22 cellular contexts compared by ENCODE assay signal in the genomic region with DNA sequence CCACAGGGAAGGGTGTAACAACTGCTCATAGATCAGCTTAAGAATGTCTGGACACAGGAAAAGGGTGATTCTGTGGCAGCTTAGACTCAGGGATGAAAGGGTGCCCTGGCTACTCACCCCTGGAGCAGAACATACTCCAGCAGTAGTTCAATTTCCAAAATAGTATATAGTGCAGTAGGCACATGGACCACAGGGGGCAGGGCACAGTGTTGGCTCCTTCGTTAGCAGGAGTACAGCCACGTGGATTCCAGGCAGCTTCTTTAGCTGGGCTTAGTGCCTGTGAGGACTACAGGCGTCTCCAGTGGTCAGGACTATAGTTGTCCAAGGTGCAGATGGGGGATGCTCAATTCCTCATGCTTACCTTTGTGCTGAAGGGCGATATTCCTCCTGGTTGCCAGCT.
"Had no signal": no experiment of that assay in that cellular context is flagged by ENCODE, and none has a peak within 500 bp of the region (broad histone marks: within the 10 kb centered on the region; RNA-seq: fewer than 3 reads in every experiment).

No MANE protein-coding gene starts in this region.

- H2AFZ ChIP-seq: parathyroid adenoma had no signal

- H3K9ac ChIP-seq: parathyroid adenoma had no signal

- H3K4me1 Mint-ChIP-seq: activated B cell treated with CpG ODN at 0.5 μM for 24 hours; immature natural killer cell; naive thymus-derived CD4-positive, alpha-beta T cell had no signal

- H3K27me3 Mint-ChIP-seq: activated B cell treated with CpG ODN at 0.5 μM for 24 hours; activated CD8-positive, alpha-beta T cell treated with anti-CD3 and anti-CD28 coated beads for 36 hours had no signal

- DNase-seq: activated B cell treated with CpG ODN at 0.5 μM for 24 hours; activated CD4-positive, alpha-beta T cell treated with anti-CD3 and anti-CD28 coated beads for 48 hours; activated CD8-positive, alpha-beta T cell treated with anti-CD3 and anti-CD28 coated beads for 36 hours; activated effector memory CD4-positive, alpha-beta T cell treated with anti-CD3 and anti-CD28 coated beads, Interleukin-2, amount 50 U/mL, for 16 hours; activated T-cell treated with anti-CD3 and anti-CD28 coated beads, Interleukin-2, amount 50 U/mL, for 48 hours; amniotic stem cell; body of pancreas; caudate nucleus; colonic mucosa; effector CD4-positive, alpha-beta T cell; foreskin fibroblast; glutamatergic neuron; immature natural killer cell; lower lobe of right lung; naive thymus-derived CD4-positive, alpha-beta T cell; stimulated activated CD4-positive, alpha-beta T cell treated with anti-CD3 and anti-CD28 coated beads, Interleukin-12 subunit alpha, Interleukin-12 subunit beta, amount 100 ng/mL, for 4 hours; stimulated activated CD4-positive, alpha-beta T cell treated with anti-CD3 and anti-CD28 coated beads, Interleukin-2, amount 100 ng/mL, for 24 hours; stomach; testis; upper lobe of left lung had no signal

- H3K4me1 ChIP-seq: body of pancreas, colonic mucosa, lower lobe of right lung, parathyroid adenoma, stomach, testis, upper lobe of left lung had no signal

- H3K36me3 Mint-ChIP-seq: activated naive CD4-positive, alpha-beta T cell treated with anti-CD3 and anti-CD28 coated beads, Interleukin-2, amount 50 U/mL, for 72 hours; immature natural killer cell; naive thymus-derived CD4-positive, alpha-beta T cell had no signal

- H3K36me3 ChIP-seq: colonic mucosa, lower lobe of right lung, stomach, upper lobe of left lung had no signal

- H3K79me2 ChIP-seq: parathyroid adenoma had no signal

- H3K4me3 Mint-ChIP-seq: activated B cell treated with CpG ODN at 0.5 μM for 24 hours; activated CD8-positive, alpha-beta T cell treated with anti-CD3 and anti-CD28 coated beads for 36 hours; immature natural killer cell; naive thymus-derived CD4-positive, alpha-beta T cell had no signal

- ATAC-seq: activated CD8-positive, alpha-beta T cell treated with anti-CD3 and anti-CD28 coated beads for 36 hours; activated naive CD4-positive, alpha-beta T cell treated with anti-CD3 and anti-CD28 coated beads, Interleukin-2, amount 50 U/mL, for 72 hours; body of pancreas; naive thymus-derived CD4-positive, alpha-beta T cell had no signal

- H3K9me3 ChIP-seq: body of pancreas, colonic mucosa, testis had no signal

- H3K4me3 ChIP-seq: body of pancreas, colonic mucosa, lower lobe of right lung, stomach, testis, upper lobe of left lung had no signal

- H3K27me3 ChIP-seq: body of pancreas, colonic mucosa, stomach, testis, upper lobe of left lung had no signal

- H3K27ac ChIP-seq: body of pancreas, colonic mucosa, lower lobe of right lung, parathyroid adenoma, stomach, testis, upper lobe of left lung had no signal

- H3K27ac Mint-ChIP-seq: activated B cell treated with CpG ODN at 0.5 μM for 24 hours; activated CD8-positive, alpha-beta T cell treated with anti-CD3 and anti-CD28 coated beads for 36 hours; activated naive CD4-positive, alpha-beta T cell treated with anti-CD3 and anti-CD28 coated beads, Interleukin-2, amount 50 U/mL, for 72 hours; immature natural killer cell; naive thymus-derived CD4-positive, alpha-beta T cell had no signal
